In genomic region chr14:69232388-69232787, GRCh38 we compare ENCODE assay signal across 21 cellular contexts. TPM values are rescaled to one million over a fixed set of nuclear protein-coding genes. Genes with fewer than 3 reads are reported as not detected.
A peak's percentile ranks its signal among the peaks of the same experiment; 100 is the strongest.
DNase-seq lines count a peak whose midpoint lies in the region; ATAC-seq, FAIRE-seq and TF ChIP-seq lines count a peak whose summit lies in the region.
"Had no signal": no experiment of that assay in that cellular context is flagged by ENCODE, and none has a peak within 500 bp of the region (broad histone marks: within the 10 kb centered on the region; RNA-seq: fewer than 3 reads in every experiment).

No MANE protein-coding gene starts in this region.

- no peaks in the 10 kb centered on the region for H3K4me1 ChIP-seq in keratinocyte (ENCODE audit: control insufficient read depth, extremely low read depth, insufficient read depth, low read length)
- H3K4me1 ChIP-seq: A549 had no signal

- no peak overlapping the region for H3K4me2 ChIP-seq in keratinocyte (ENCODE audit: control insufficient read depth, extremely low read depth, insufficient read depth, low read depth, low read length)
- H3K4me2 ChIP-seq: A549, GM23338 had no signal

- no peaks in the 10 kb centered on the region for H3K27me3 ChIP-seq in keratinocyte (ENCODE audit: control insufficient read depth, extremely low read depth, insufficient read depth, low read length)

- H3K4me3 Mint-ChIP-seq in stimulated activated naive CD8-positive, alpha-beta T cell treated with anti-CD3 and anti-CD28 coated beads, Interleukin-15, amount 100 ng/mL, for 72 hours = no peak overlapping the region
- H3K4me3 Mint-ChIP-seq: CD4-positive, alpha-beta memory T cell; GM23338; H9 had no signal

- FAIRE-seq in keratinocyte (lab: Jason Lieb, UNC) = peak; percentile 58
- peak; percentile 53 for FAIRE-seq in urothelium cell line (lab: Jason Lieb, UNC)
- FAIRE-seq: A549, GM12891, GM18507 had no signal

- no peak overlapping the region for H2AFZ ChIP-seq in keratinocyte (ENCODE audit: control insufficient read depth, low read length)
- H2AFZ ChIP-seq: GM23338 had no signal

- no peak for TF ChIP-seq CTCF in keratinocyte (optimal IDR thresholded peaks at IDR 0.05 in 1 of 3, IDR thresholded peaks at IDR 0.05 in 1 of 3, conservative IDR thresholded peaks at IDR 0.05 in 1 of 3; ENCODE audit: extremely low read depth in 1 of 3, insufficient read depth in 2 of 3, low read length in 3 of 3)

- peaks cover 12 to 24% of the 10 kb centered on the region in 2 experiments for H3K36me3 ChIP-seq in keratinocyte (ENCODE audit: control insufficient read depth in 2 of 2, extremely low read depth in 1 of 2, insufficient read depth in 2 of 2, low read length in 2 of 2)

- H3K4me1 Mint-ChIP-seq in stimulated activated naive CD8-positive, alpha-beta T cell treated with anti-CD3 and anti-CD28 coated beads, Interleukin-15, amount 100 ng/mL, for 72 hours = peaks cover 9% of the 10 kb centered on the region
- H3K4me1 Mint-ChIP-seq: CD4-positive, alpha-beta memory T cell; GM23338 had no signal

- H3K27ac ChIP-seq in keratinocyte (ENCODE audit: control insufficient read depth, insufficient read depth, low read length) = no peak overlapping the region
- H3K27ac ChIP-seq: A549 had no signal

- H3K27ac Mint-ChIP-seq in stimulated activated naive CD8-positive, alpha-beta T cell treated with anti-CD3 and anti-CD28 coated beads, Interleukin-15, amount 100 ng/mL, for 72 hours = no peak overlapping the region
- H3K27ac Mint-ChIP-seq: CD4-positive, alpha-beta memory T cell; GM23338 had no signal

- no peaks in the 10 kb centered on the region for H3K9me1 ChIP-seq in keratinocyte (ENCODE audit: control insufficient read depth, extremely low read depth, insufficient read depth, low read length)

- no peaks in the 10 kb centered on the region for H3K27me3 Mint-ChIP-seq in stimulated activated naive CD8-positive, alpha-beta T cell treated with anti-CD3 and anti-CD28 coated beads, Interleukin-15, amount 100 ng/mL, for 72 hours
- H3K27me3 Mint-ChIP-seq: CD4-positive, alpha-beta memory T cell had no signal

- no peaks in the 10 kb centered on the region for H4K20me1 ChIP-seq in keratinocyte (ENCODE audit: control insufficient read depth, extremely low read depth, insufficient read depth, low read length)

- dilution Hi-C loops in keratinocyte (cut with MboI; ENCODE audit: extremely low pct_ligation_motif_present, low sequenced_read_pairs) = no loop called here

- H3K9me3 ChIP-seq in keratinocyte (ENCODE audit: control insufficient read depth, low read depth, low read length) = no peaks in the 10 kb centered on the region
- H3K9me3 ChIP-seq: A549 had no signal

- no peak overlapping the region for H3K9ac ChIP-seq in keratinocyte (ENCODE audit: control insufficient read depth, extremely low read depth, insufficient read depth, low read length)

- no peaks in the 10 kb centered on the region for H3K79me2 ChIP-seq in keratinocyte (ENCODE audit: control insufficient read depth, insufficient read depth, low read length)

- H3K4me3 ChIP-seq in keratinocyte (ENCODE audit: control insufficient read depth in 2 of 3, extremely low read depth in 1 of 3, insufficient read depth in 2 of 3, low read depth in 1 of 3, low read length in 3 of 3) = no peak overlapping the region
- H3K4me3 ChIP-seq: A549, GM23338 had no signal

- no peaks in the 10 kb centered on the region for H3K9me3 Mint-ChIP-seq in stimulated activated naive CD8-positive, alpha-beta T cell treated with anti-CD3 and anti-CD28 coated beads, Interleukin-15, amount 100 ng/mL, for 72 hours
- H3K9me3 Mint-ChIP-seq: CD4-positive, alpha-beta memory T cell; GM23338; H9 had no signal

- ATAC-seq in stimulated activated naive CD8-positive, alpha-beta T cell treated with anti-CD3 and anti-CD28 coated beads, Interleukin-15, Interleukin-2, amounts not matched to agents 100 U/mL and 50 U/mL, for 24 hours = peak; percentile 55
- ATAC-seq in stimulated activated naive CD8-positive, alpha-beta T cell treated with anti-CD3 and anti-CD28 coated beads, Interleukin-15, amount 100 ng/mL, for 72 hours = no peak
- ATAC-seq: A549, GM23338, HCT116 had no signal

- DNase-seq in stimulated activated naive CD8-positive, alpha-beta T cell treated with anti-CD3 and anti-CD28 coated beads, Interleukin-15, Interleukin-2, amounts not matched to agents 100 U/mL and 50 U/mL, for 24 hours = no peak
- DNase-seq in stimulated activated naive CD8-positive, alpha-beta T cell treated with anti-CD3 and anti-CD28 coated beads, Interleukin-15, amount 100 ng/mL, for 72 hours = no peak
- DNase-seq in keratinocyte (ENCODE audit: low read depth, low spot score) (no peak), urothelium cell line (ENCODE audit: low spot score) (no peak), AML-193 (lab: John Stamatoyannopoulos, UW) (no peak), T-helper 2 cell (no peak)
- DNase-seq: 8988T; ACHN; C1 segment of cervical spinal cord; Calu3; CD4-positive, alpha-beta memory T cell; COR-L47; DMS53; DMS79 treated with DMSO at 0.1 percent for 48 hours; GF-D8; H9 had no signal

RNA-seq across cellular contexts. Expression of gene GALNT16, which starts 27.6 kb away (rescaled TPM):
- 0.04 TPM in 1 of 3 replicates, not detected in the others for polyA plus RNA-seq in keratinocyte
- polyA plus RNA-seq in keratinocyte (2011; ENCODE audit: low read depth) = not detected
- not detected in 2 replicates for polyA plus RNA-seq in keratinocyte (2011; cell fraction: cytosol; rRNA removed)
- polyA plus RNA-seq in keratinocyte (2011; cell fraction: nucleus; rRNA removed) = 0.04 TPM in 1 of 2 replicates, not detected in the other
- 0.03 TPM in 1 of 2 replicates, not detected in the other for polyA plus RNA-seq in keratinocyte (2012; ENCODE audit: low replicate concordance)
- not detected in 3 replicates for polyA minus RNA-seq in keratinocyte
- polyA minus RNA-seq in keratinocyte (2011; cell fraction: cytosol; rRNA and poly(A)+ RNA removed) = not detected
- not detected in 2 replicates for polyA minus RNA-seq in keratinocyte (2011; cell fraction: nucleus; rRNA and poly(A)+ RNA removed)
- polyA plus RNA-seq: CD4-positive, alpha-beta memory T cell had no signal

RNA-seq across cellular contexts. Expression of gene EXD2, which starts 41.1 kb away (rescaled TPM):
- polyA plus RNA-seq in keratinocyte = 19.9 to 23.9 TPM (median 22.7 TPM) in 3 replicates
- polyA plus RNA-seq in keratinocyte (2011; ENCODE audit: low read depth) = 8.0 TPM
- 10.0 and 17.4 TPM in 2 replicates for polyA plus RNA-seq in keratinocyte (2011; cell fraction: cytosol; rRNA removed)
- 50.0 and 60.7 TPM in 2 replicates for polyA plus RNA-seq in keratinocyte (2011; cell fraction: nucleus; rRNA removed)
- polyA plus RNA-seq in keratinocyte (2012; ENCODE audit: low replicate concordance) = 9.0 and 15.5 TPM in 2 replicates
- polyA minus RNA-seq in keratinocyte = 10.9 to 36.2 TPM (median 26.2 TPM) in 3 replicates
- polyA minus RNA-seq in keratinocyte (2011; cell fraction: cytosol; rRNA and poly(A)+ RNA removed) = 10.2 TPM
- polyA minus RNA-seq in keratinocyte (2011; cell fraction: nucleus; rRNA and poly(A)+ RNA removed) = 37.6 and 51.3 TPM in 2 replicates
